ENCODE assay signal across 8 cellular contexts in the genomic region with DNA sequence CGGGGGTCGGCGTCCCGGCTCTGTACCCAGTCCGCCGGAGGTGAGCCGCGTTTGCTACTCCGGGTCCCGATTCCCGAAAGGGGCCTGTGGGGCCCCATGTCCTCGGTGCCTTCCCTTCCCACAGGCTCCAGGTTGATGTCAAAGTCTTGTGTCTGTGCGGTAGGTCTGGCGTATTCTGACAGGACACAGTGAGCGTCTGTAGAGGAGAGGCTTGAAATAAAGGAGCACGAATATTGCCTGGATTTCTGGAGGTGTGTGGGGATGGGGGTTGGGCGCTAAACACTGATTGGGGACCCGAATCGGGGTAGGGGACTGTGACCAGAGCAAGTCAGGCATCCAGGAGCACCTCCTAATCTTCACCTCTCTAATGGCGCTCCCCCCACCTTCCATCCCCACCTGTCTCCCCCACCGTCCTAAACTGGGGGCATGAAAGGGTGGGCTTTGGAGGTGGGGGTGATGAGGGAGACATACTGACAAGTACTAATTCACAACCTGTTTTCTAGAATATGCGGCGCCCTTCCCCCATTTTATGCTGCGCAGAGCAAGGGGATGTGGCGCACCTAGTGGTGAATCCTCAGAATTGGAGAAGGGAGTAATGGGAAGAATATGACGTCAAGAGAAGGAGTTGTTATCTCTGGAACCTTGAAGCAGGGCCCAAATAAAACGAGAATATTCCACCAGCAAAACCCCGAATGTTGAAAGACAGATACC. TPM values are rescaled to one million over a fixed set of nuclear protein-coding genes. Genes with fewer than 3 reads are reported as not detected.
DNase-seq lines count a peak whose midpoint lies in the region; ATAC-seq and FAIRE-seq lines count a peak whose summit lies in the region.

No MANE protein-coding gene starts in this region.

- H3K4me1 Mint-ChIP-seq in activated naive CD8-positive, alpha-beta T cell treated with anti-CD3 and anti-CD28 coated beads, Interleukin-2, amount 50 U/mL, for 24 hours, result peaks cover 10% of the 10 kb centered on the region
- peaks cover 0 to 7% of the 10 kb centered on the region in 2 donors for H3K4me1 Mint-ChIP-seq in natural killer cell treated with Interleukin-12 subunit alpha and Interleukin-12 subunit beta and Interleukin-15 and Interleukin-18, amount 100 ng/mL, for 72 hours (ENCODE audit: low read depth in 2 of 2)

- H3K4me3 Mint-ChIP-seq in activated naive CD8-positive, alpha-beta T cell treated with anti-CD3 and anti-CD28 coated beads, Interleukin-2, amount 50 U/mL, for 24 hours, result peak overlapping the region; percentile 71
- H3K4me3 Mint-ChIP-seq in natural killer cell treated with Interleukin-12 subunit alpha and Interleukin-12 subunit beta and Interleukin-15 and Interleukin-18, amount 100 ng/mL, for 72 hours, result peak overlapping the region; percentile 27

- ATAC-seq in activated naive CD8-positive, alpha-beta T cell treated with anti-CD3 and anti-CD28 coated beads, Interleukin-2, amount 50 U/mL, for 24 hours, result no peak
- no peak for ATAC-seq in natural killer cell treated with Interleukin-12 subunit alpha and Interleukin-12 subunit beta and Interleukin-15 and Interleukin-18, amount 100 ng/mL, for 72 hours
- no peak for ATAC-seq in HG02884 (IDR thresholded peaks at IDR 0.05; ENCODE audit: unreplicated experiment)

- FAIRE-seq in frontal cortex (lab: Jason Lieb, UNC), result no peak

- H3K36me3 Mint-ChIP-seq in activated naive CD8-positive, alpha-beta T cell treated with anti-CD3 and anti-CD28 coated beads, Interleukin-2, amount 50 U/mL, for 24 hours (ENCODE audit: low read depth), result no peaks in the 10 kb centered on the region
- H3K36me3 Mint-ChIP-seq in natural killer cell treated with Interleukin-12 subunit alpha and Interleukin-12 subunit beta and Interleukin-15 and Interleukin-18, amount 100 ng/mL, for 72 hours, result no peaks in the 10 kb centered on the region

- no peaks in the 10 kb centered on the region for H3K9me3 Mint-ChIP-seq in activated naive CD8-positive, alpha-beta T cell treated with anti-CD3 and anti-CD28 coated beads, Interleukin-2, amount 50 U/mL, for 24 hours
- no peaks in the 10 kb centered on the region for H3K9me3 Mint-ChIP-seq in natural killer cell treated with Interleukin-12 subunit alpha and Interleukin-12 subunit beta and Interleukin-15 and Interleukin-18, amount 100 ng/mL, for 72 hours

- H3K27me3 Mint-ChIP-seq in activated naive CD8-positive, alpha-beta T cell treated with anti-CD3 and anti-CD28 coated beads, Interleukin-2, amount 50 U/mL, for 24 hours, result peaks cover 12% of the 10 kb centered on the region
- H3K27me3 Mint-ChIP-seq in natural killer cell treated with Interleukin-12 subunit alpha and Interleukin-12 subunit beta and Interleukin-15 and Interleukin-18, amount 100 ng/mL, for 72 hours, result peaks cover 8 to 26% of the 10 kb centered on the region in 2 donors

- H3K27ac Mint-ChIP-seq in activated naive CD8-positive, alpha-beta T cell treated with anti-CD3 and anti-CD28 coated beads, Interleukin-2, amount 50 U/mL, for 24 hours, result no peak overlapping the region
- no peak overlapping the region for H3K27ac Mint-ChIP-seq in natural killer cell treated with Interleukin-12 subunit alpha and Interleukin-12 subunit beta and Interleukin-15 and Interleukin-18, amount 100 ng/mL, for 72 hours

- peak; percentile 11 for DNase-seq in activated CD4-positive, alpha-beta T cell treated with anti-CD3 and anti-CD28 coated beads for 48 hours
- no peak for DNase-seq in activated CD4-positive, alpha-beta T cell treated with anti-CD3 and anti-CD28 coated beads, Interleukin-2, amount 50 U/mL, for 4 hours
- DNase-seq in NCI-H2107 treated with DMSO at 0.1 percent for 48 hours (lab: John Stamatoyannopoulos, UW; ENCODE audit: unreplicated experiment) (peak; percentile 23), frontal cortex (ENCODE audit: low spot score in 2 of 2) (peak; percentile 28 to 40), NCI-H774 (lab: John Stamatoyannopoulos, UW) (no peak)
- no peak for DNase-seq in activated naive CD8-positive, alpha-beta T cell treated with anti-CD3 and anti-CD28 coated beads, Interleukin-2, amount 50 U/mL, for 24 hours
- no peak for DNase-seq in natural killer cell treated with Interleukin-12 subunit alpha and Interleukin-12 subunit beta and Interleukin-15 and Interleukin-18, amount 100 ng/mL, for 72 hours (ENCODE audit: low spot score)

RNA-seq across cellular contexts. Expression of a gene that starts 0.9 kb away (rescaled TPM):
- total RNA-seq in frontal cortex, result 84.8 TPM
- under 1 TPM in 1 of 2 donors, not detected in 1; 0.48 TPM for total RNA-seq in natural killer cell treated with Interleukin-12 subunit alpha and Interleukin-12 subunit beta and Interleukin-15 and Interleukin-18, amount 100 ng/mL, for 72 hours

RNA-seq across cellular contexts. Expression of a gene that starts 7.4 kb away (rescaled TPM):
- total RNA-seq in frontal cortex, result 62.0 TPM
- 1 to 10 TPM; 1.9 to 2.5 TPM for total RNA-seq in natural killer cell treated with Interleukin-12 subunit alpha and Interleukin-12 subunit beta and Interleukin-15 and Interleukin-18, amount 100 ng/mL, for 72 hours

Comparison
In these comparisons a context has a peak if more than half of its experiments do, and no peak if none do; other contexts are left out.
1. DNase-seq: peak in activated CD4-positive, alpha-beta T cell treated with anti-CD3 and anti-CD28 coated beads for 48 hours (single experiment), NCI-H2107 treated with DMSO at 0.1 percent for 48 hours (single experiment) and frontal cortex (2 of 2); none in activated CD4-positive, alpha-beta T cell treated with anti-CD3 and anti-CD28 coated beads, Interleukin-2, amount 50 U/mL, for 4 hours (0 of 2), activated naive CD8-positive, alpha-beta T cell treated with anti-CD3 and anti-CD28 coated beads, Interleukin-2, amount 50 U/mL, for 24 hours (single experiment), natural killer cell treated with Interleukin-12 subunit alpha and Interleukin-12 subunit beta and Interleukin-15 and Interleukin-18, amount 100 ng/mL, for 72 hours (single experiment) and NCI-H774 (single experiment).
2. RNA of a gene that starts 0.9 kb away (total RNA-seq): 84.8 TPM in frontal cortex (single experiment); 0.48 TPM in natural killer cell treated with Interleukin-12 subunit alpha and Interleukin-12 subunit beta and Interleukin-15 and Interleukin-18, amount 100 ng/mL, for 72 hours; every median in the first group is over 10 times any median in the second.
3. RNA of a gene that starts 7.4 kb away (total RNA-seq): 62.0 TPM in frontal cortex (single experiment); 1.9 to 2.5 TPM in natural killer cell treated with Interleukin-12 subunit alpha and Interleukin-12 subunit beta and Interleukin-15 and Interleukin-18, amount 100 ng/mL, for 72 hours; every median in the first group is over 10 times any median in the second.